In the genomic region with DNA sequence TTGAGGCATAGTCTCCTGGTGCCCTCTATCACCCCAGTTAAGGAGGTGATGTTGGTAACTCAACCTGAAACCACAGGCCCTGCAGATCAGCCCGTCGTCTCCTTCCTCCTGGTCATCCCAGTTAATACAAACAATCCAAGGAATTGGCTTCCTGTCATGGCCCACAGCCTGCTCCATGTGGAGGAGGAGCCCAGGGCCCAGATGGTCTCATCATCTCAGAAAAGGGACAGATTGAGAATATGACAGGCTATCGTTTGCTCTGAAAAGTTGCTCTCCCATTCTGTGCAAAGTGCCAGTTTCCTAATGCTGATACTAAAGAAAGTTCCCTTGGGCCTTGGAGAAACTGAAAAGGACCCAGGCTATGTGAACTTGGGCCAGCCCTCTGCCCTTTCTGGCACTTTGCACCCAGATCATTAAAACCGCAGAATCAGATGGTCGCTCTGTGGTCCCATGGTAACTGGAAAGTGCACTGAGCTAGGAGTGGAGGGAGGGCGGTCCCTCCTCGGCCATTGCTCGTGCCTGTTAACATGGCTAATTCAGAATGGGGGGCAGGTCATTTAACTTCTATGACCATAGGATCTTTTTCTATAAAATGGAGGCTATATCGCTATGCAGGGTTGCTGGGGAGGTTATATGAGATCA, we compare ENCODE assay signal across 10 cellular contexts. TPM values are rescaled to one million over a fixed set of nuclear protein-coding genes. Genes with fewer than 3 reads are reported as not detected.
DNase-seq lines count a peak whose midpoint lies in the region; ATAC-seq, FAIRE-seq and TF ChIP-seq lines count a peak whose summit lies in the region.
"Had no signal": no experiment of that assay in that cellular context is flagged by ENCODE, and none has a peak within 500 bp of the region (broad histone marks: within the 10 kb centered on the region; RNA-seq: fewer than 3 reads in every experiment).

No MANE protein-coding gene starts in this region.

- H3K36me3 Mint-ChIP-seq in astrocyte (ENCODE audit: low read depth, unreplicated experiment), result no peaks in the 10 kb centered on the region
- H3K36me3 Mint-ChIP-seq: activated CD4-positive, alpha-beta memory T cell treated with anti-CD3 and anti-CD28 coated beads for 36 hours had no signal

- H3K27ac ChIP-seq in astrocyte (ENCODE audit: low read depth, low read length), result peak overlapping the region; percentile 91
- peak overlapping the region; percentile 99 to 100 for H3K27ac ChIP-seq in thoracic aorta

- no peaks in the 10 kb centered on the region for H3K27me3 Mint-ChIP-seq in astrocyte (ENCODE audit: low read depth, unreplicated experiment)
- H3K27me3 Mint-ChIP-seq: activated CD4-positive, alpha-beta memory T cell treated with anti-CD3 and anti-CD28 coated beads for 36 hours had no signal

- H3K27ac Mint-ChIP-seq in astrocyte (ENCODE audit: unreplicated experiment), result peak overlapping the region; percentile 96
- H3K27ac Mint-ChIP-seq: activated CD4-positive, alpha-beta memory T cell treated with anti-CD3 and anti-CD28 coated beads for 36 hours had no signal

- TF ChIP-seq CTCF in astrocyte (IDR thresholded peaks at IDR 0.05; ENCODE audit: insufficient read depth, low read depth, low read length), result no peak
- no peak for TF ChIP-seq CTCF in thoracic aorta (IDR thresholded peaks at IDR 0.05)

- no peak for ATAC-seq in thoracic aorta (ENCODE audit: insufficient number of reproducible peaks, low FRiP score, low read depth)
- ATAC-seq: K562 had no signal

- H3K4me3 Mint-ChIP-seq in astrocyte (ENCODE audit: unreplicated experiment), result peak overlapping the region; percentile 14
- H3K4me3 Mint-ChIP-seq: activated CD4-positive, alpha-beta memory T cell treated with anti-CD3 and anti-CD28 coated beads for 36 hours had no signal

- H3K4me1 Mint-ChIP-seq in astrocyte (ENCODE audit: low read depth, unreplicated experiment), result peaks cover 53% of the 10 kb centered on the region

- no peaks in the 10 kb centered on the region for H3K9me3 ChIP-seq in astrocyte (ENCODE audit: insufficient read depth, low read depth, low read length)
- H3K9me3 ChIP-seq in thoracic aorta, result no peaks in the 10 kb centered on the region

- H4K20me1 ChIP-seq in astrocyte (ENCODE audit: insufficient read depth, low read length), result no peaks in the 10 kb centered on the region

- H3K4me3 ChIP-seq in astrocyte (ENCODE audit: insufficient read depth, low read depth, low read length) (peak overlapping the region; percentile 37), thoracic aorta (peak overlapping the region; percentile 51)
- H3K4me3 ChIP-seq: K562 had no signal

- peak overlapping the region; percentile 79 for H3K9ac ChIP-seq in astrocyte (ENCODE audit: low read length)

- peak overlapping the region; percentile 57 for H2AFZ ChIP-seq in astrocyte (ENCODE audit: low read depth, low read length)

- H3K27me3 ChIP-seq in astrocyte (ENCODE audit: insufficient read depth, low read length) (no peaks in the 10 kb centered on the region), thoracic aorta (replicated peaks; ENCODE audit: insufficient read depth) (no peaks in the 10 kb centered on the region)

- peak overlapping the region; percentile 80 for H3K4me2 ChIP-seq in astrocyte (ENCODE audit: low read length)

- DNase-seq in NCI-H524 (lab: John Stamatoyannopoulos, UW) (peak; percentile 6 to 67), NCI-H524 treated with DMSO at 0.1 percent for 48 hours (lab: John Stamatoyannopoulos, UW) (no peak), astrocyte (ENCODE audit: low read depth) (no peak), left kidney (ENCODE audit: low read depth, low spot score) (peak; percentile 60), thoracic aorta (ENCODE audit: low spot score) (no peak), NCI-H2107 treated with DMSO at 0.1 percent for 48 hours (lab: John Stamatoyannopoulos, UW; ENCODE audit: unreplicated experiment) (no peak), Ammon's horn (ENCODE audit: low spot score) (no peak), cortex of kidney (lab: John Stamatoyannopoulos, UW) (no peak)
- DNase-seq: activated CD4-positive, alpha-beta memory T cell treated with anti-CD3 and anti-CD28 coated beads for 36 hours had no signal

- peaks cover 46% of the 10 kb centered on the region for H3K4me1 ChIP-seq in astrocyte (ENCODE audit: insufficient read depth, low read length)
- peaks cover 71 to 93% of the 10 kb centered on the region in 2 donors for H3K4me1 ChIP-seq in thoracic aorta (ENCODE audit: control insufficient read depth in 1 of 2, low read depth in 2 of 2)

- no peaks in the 10 kb centered on the region for H3K9me3 Mint-ChIP-seq in astrocyte (ENCODE audit: unreplicated experiment)
- H3K9me3 Mint-ChIP-seq: activated CD4-positive, alpha-beta memory T cell treated with anti-CD3 and anti-CD28 coated beads for 36 hours had no signal

- no peaks in the 10 kb centered on the region for H3K79me2 ChIP-seq in astrocyte (ENCODE audit: insufficient read depth, low read length)

- H3K36me3 ChIP-seq in astrocyte (ENCODE audit: insufficient read depth, low read length), result no peaks in the 10 kb centered on the region
- H3K36me3 ChIP-seq in thoracic aorta, result no peaks in the 10 kb centered on the region

- FAIRE-seq in astrocyte (lab: Jason Lieb, UNC), result no peak
- FAIRE-seq: K562 had no signal

RNA-seq across cellular contexts. Expression of gene SPAAR, which starts 0.7 kb away (rescaled TPM):
- total RNA-seq in astrocyte (0.17 and 0.18 TPM in 2 replicates), thoracic aorta (1 to 10 TPM; 3.2 to 4.9 TPM)
- total RNA-seq: activated CD4-positive, alpha-beta memory T cell treated with anti-CD3 and anti-CD28 coated beads for 36 hours; K562 had no signal

RNA-seq across cellular contexts. Expression of gene HRCT1, which starts 2.6 kb away (rescaled TPM):
- total RNA-seq in astrocyte (0.39 and 0.62 TPM in 2 replicates), thoracic aorta (10 to 100 TPM; 20.4 to 23.6 TPM)
- total RNA-seq: activated CD4-positive, alpha-beta memory T cell treated with anti-CD3 and anti-CD28 coated beads for 36 hours; K562 had no signal

RNA-seq across cellular contexts. Expression of gene OR13J1, which starts 38.4 kb away (rescaled TPM):
- total RNA-seq in astrocyte (not detected in 2 replicates), thoracic aorta (not detected)
- total RNA-seq: activated CD4-positive, alpha-beta memory T cell treated with anti-CD3 and anti-CD28 coated beads for 36 hours; K562 had no signal

RNA-seq across cellular contexts. Expression of gene OR2S2, which starts 49.3 kb away (rescaled TPM):
- not detected in 2 replicates for total RNA-seq in astrocyte
- not detected for total RNA-seq in thoracic aorta
- total RNA-seq: activated CD4-positive, alpha-beta memory T cell treated with anti-CD3 and anti-CD28 coated beads for 36 hours; K562 had no signal

Comparison
In these comparisons a context has a peak if more than half of its experiments do, and no peak if none do; other contexts are left out.
1. DNase-seq: peak in NCI-H524 (2 of 2) and left kidney (single experiment); none in NCI-H524 treated with DMSO at 0.1 percent for 48 hours (single experiment), astrocyte (single experiment), thoracic aorta (single experiment), NCI-H2107 treated with DMSO at 0.1 percent for 48 hours (single experiment), Ammon's horn (single experiment) and cortex of kidney (single experiment).
2. RNA of gene HRCT1, which starts 2.6 kb away (total RNA-seq): 20.4 to 23.6 TPM in thoracic aorta; 0.39 to 0.62 TPM in astrocyte; every median in the first group is over 10 times any median in the second.